Comparison of ENCODE assay signal across 14 cellular contexts in genomic region chr9:128895556-128895955, GRCh38. TPM values are rescaled to one million over a fixed set of nuclear protein-coding genes. Genes with fewer than 3 reads are reported as not detected.
DNase-seq lines count a peak whose midpoint lies in the region; ATAC-seq and TF ChIP-seq lines count a peak whose summit lies in the region.
"Had no signal": no experiment of that assay in that cellular context is flagged by ENCODE, and none has a peak within 500 bp of the region (broad histone marks: within the 10 kb centered on the region; RNA-seq: fewer than 3 reads in every experiment).

No MANE protein-coding gene starts in this region.

- no peak for DNase-seq in activated naive CD8-positive, alpha-beta T cell treated with anti-CD3 and anti-CD28 coated beads, Interleukin-2, amount 10 ng/mL, durations not matched to agents 7 days and 5 days
- DNase-seq in activated naive CD8-positive, alpha-beta T cell treated with anti-CD3 and anti-CD28 coated beads, Interleukin-2, amount 50 U/mL, for 24 hours, result no peak
- no peak for DNase-seq in activated CD8-positive, alpha-beta T cell treated with anti-CD3 and anti-CD28 coated beads for 36 hours
- DNase-seq in iris pigment epithelial cell (ENCODE audit: low read depth) (peak; percentile 43), vagina (ENCODE audit: extremely low spot score in 2 of 2) (no peak), body of pancreas (no peak), NCI-H82 treated with DMSO at 0.1 percent for 48 hours (lab: John Stamatoyannopoulos, UW; ENCODE audit: unreplicated experiment) (no peak)
- DNase-seq: hippocampal formation, midbrain, SK-N-SH had no signal

- H3K4me3 ChIP-seq in vagina, result no peak overlapping the region
- H3K4me3 ChIP-seq in body of pancreas, result no peak overlapping the region
- H3K4me3 ChIP-seq: cardiac muscle cell had no signal

- no peaks in the 10 kb centered on the region for H3K9me3 Mint-ChIP-seq in activated naive CD8-positive, alpha-beta T cell treated with anti-CD3 and anti-CD28 coated beads, Interleukin-2, amount 10 ng/mL, durations not matched to agents 7 days and 5 days
- no peaks in the 10 kb centered on the region for H3K9me3 Mint-ChIP-seq in activated naive CD8-positive, alpha-beta T cell treated with anti-CD3 and anti-CD28 coated beads, Interleukin-2, amount 50 U/mL, for 24 hours
- H3K9me3 Mint-ChIP-seq in activated CD8-positive, alpha-beta T cell treated with anti-CD3 and anti-CD28 coated beads for 36 hours, result no peaks in the 10 kb centered on the region
- H3K9me3 Mint-ChIP-seq: activated T-helper 2 cell treated with anti-CD3 and anti-CD28 coated beads, Interferon-gamma antibody, Interleukin-2, Interleukin-4, amounts not matched to agents 10 μg/mL and 5 μg/mL and 100 μg/mL, durations not matched to agents 14 hours and 24 hours and 36 hours had no signal

- intact Hi-C loops in activated CD8-positive, alpha-beta T cell treated with anti-CD3 and anti-CD28 coated beads for 36 hours (cut with micrococcal nuclease), result no loop called here
- intact Hi-C loops in vagina (cut with DNase I) (no loop called here), body of pancreas (cut with DNase I) (no loop called here)

- ATAC-seq in activated naive CD8-positive, alpha-beta T cell treated with anti-CD3 and anti-CD28 coated beads, Interleukin-2, amount 10 ng/mL, durations not matched to agents 7 days and 5 days (ENCODE audit: low read depth), result no peak
- no peak for ATAC-seq in activated naive CD8-positive, alpha-beta T cell treated with anti-CD3 and anti-CD28 coated beads, Interleukin-2, amount 50 U/mL, for 24 hours
- ATAC-seq in activated CD8-positive, alpha-beta T cell treated with anti-CD3 and anti-CD28 coated beads for 36 hours, result no peak
- no peak for ATAC-seq in body of pancreas
- no peak for ATAC-seq in HG03342 (IDR thresholded peaks at IDR 0.05; ENCODE audit: unreplicated experiment)

- H3K36me3 ChIP-seq in vagina (peaks cover 0 to 25% of the 10 kb centered on the region in 2 donors), body of pancreas (replicated peaks in 1 of 2; ENCODE audit: insufficient read depth in 1 of 2, low read depth in 2 of 2) (no peaks in the 10 kb centered on the region)

- peak overlapping the region; percentile 75 for H3K27ac Mint-ChIP-seq in activated naive CD8-positive, alpha-beta T cell treated with anti-CD3 and anti-CD28 coated beads, Interleukin-2, amount 10 ng/mL, durations not matched to agents 7 days and 5 days
- H3K27ac Mint-ChIP-seq in activated naive CD8-positive, alpha-beta T cell treated with anti-CD3 and anti-CD28 coated beads, Interleukin-2, amount 50 U/mL, for 24 hours, result no peak overlapping the region
- H3K27ac Mint-ChIP-seq in activated CD8-positive, alpha-beta T cell treated with anti-CD3 and anti-CD28 coated beads for 36 hours, result peak overlapping the region; percentile 36
- H3K27ac Mint-ChIP-seq: progenitor cell of endocrine pancreas had no signal

- WGBS in body of pancreas, 2 donors, result 75 to 84% methylated on average over 3 to 4 of the region's 4 CpGs

- H3K27me3 ChIP-seq in vagina (no peaks in the 10 kb centered on the region), body of pancreas (no peaks in the 10 kb centered on the region)
- H3K27me3 ChIP-seq: cardiac muscle cell had no signal

- peaks cover 18% of the 10 kb centered on the region for H3K36me3 Mint-ChIP-seq in activated naive CD8-positive, alpha-beta T cell treated with anti-CD3 and anti-CD28 coated beads, Interleukin-2, amount 10 ng/mL, durations not matched to agents 7 days and 5 days
- H3K36me3 Mint-ChIP-seq in activated naive CD8-positive, alpha-beta T cell treated with anti-CD3 and anti-CD28 coated beads, Interleukin-2, amount 50 U/mL, for 24 hours (ENCODE audit: low read depth), result peaks cover 17% of the 10 kb centered on the region
- peaks cover 21% of the 10 kb centered on the region for H3K36me3 Mint-ChIP-seq in activated CD8-positive, alpha-beta T cell treated with anti-CD3 and anti-CD28 coated beads for 36 hours (ENCODE audit: low read depth)

- H3K4me3 Mint-ChIP-seq in activated naive CD8-positive, alpha-beta T cell treated with anti-CD3 and anti-CD28 coated beads, Interleukin-2, amount 10 ng/mL, durations not matched to agents 7 days and 5 days, result no peak overlapping the region
- no peak overlapping the region for H3K4me3 Mint-ChIP-seq in activated naive CD8-positive, alpha-beta T cell treated with anti-CD3 and anti-CD28 coated beads, Interleukin-2, amount 50 U/mL, for 24 hours
- H3K4me3 Mint-ChIP-seq in activated CD8-positive, alpha-beta T cell treated with anti-CD3 and anti-CD28 coated beads for 36 hours, result no peak overlapping the region

- POLR2A ChIA-PET in activated naive CD8-positive, alpha-beta T cell treated with anti-CD3 and anti-CD28 coated beads, Interleukin-2, amount 10 ng/mL, durations not matched to agents 7 days and 5 days (lab: Charles Lee), result interaction anchor here (0.6 kb wide), 1 partner anchor 1101 kb away, joined by 3 read pairs; no protein-coding TSS in a partner anchor
- POLR2A ChIA-PET in activated CD8-positive, alpha-beta T cell treated with anti-CD3 and anti-CD28 coated beads for 36 hours (lab: Charles Lee), result interaction anchor here (1.3 kb wide), 1 partner anchor 14 kb away, joined by 6 read pairs; the partner anchor contains the start of gene KYAT1

- H3K9me3 ChIP-seq in vagina (no peaks in the 10 kb centered on the region), body of pancreas (no peaks in the 10 kb centered on the region)
- H3K9me3 ChIP-seq: SK-N-SH had no signal

- H3K4me1 ChIP-seq in vagina, result peaks cover 81% of the 10 kb centered on the region
- peaks cover 28% of the 10 kb centered on the region for H3K4me1 ChIP-seq in body of pancreas

- H3K27ac ChIP-seq in vagina (peak overlapping the region; percentile 8), body of pancreas (no peak overlapping the region)
- H3K27ac ChIP-seq: cardiac muscle cell had no signal

- TF ChIP-seq CTCF in activated CD8-positive, alpha-beta T cell treated with anti-CD3 and anti-CD28 coated beads for 36 hours (IDR thresholded peaks at IDR 0.05), result no peak
- TF ChIP-seq CTCF in vagina (IDR thresholded peaks at IDR 0.05) (no peak), body of pancreas (IDR thresholded peaks at IDR 0.05) (no peak)

- no peaks in the 10 kb centered on the region for H3K27me3 Mint-ChIP-seq in activated naive CD8-positive, alpha-beta T cell treated with anti-CD3 and anti-CD28 coated beads, Interleukin-2, amount 10 ng/mL, durations not matched to agents 7 days and 5 days
- H3K27me3 Mint-ChIP-seq in activated naive CD8-positive, alpha-beta T cell treated with anti-CD3 and anti-CD28 coated beads, Interleukin-2, amount 50 U/mL, for 24 hours, result no peaks in the 10 kb centered on the region
- no peaks in the 10 kb centered on the region for H3K27me3 Mint-ChIP-seq in activated CD8-positive, alpha-beta T cell treated with anti-CD3 and anti-CD28 coated beads for 36 hours
- H3K27me3 Mint-ChIP-seq: progenitor cell of endocrine pancreas had no signal

- CTCF ChIA-PET in activated CD8-positive, alpha-beta T cell treated with anti-CD3 and anti-CD28 coated beads for 36 hours (lab: Charles Lee), result interaction anchor here (1.1 kb wide), 2 partner anchors 13 to 33 kb away, joined by 3 read pairs; no protein-coding TSS in a partner anchor

- H3K4me1 Mint-ChIP-seq in activated naive CD8-positive, alpha-beta T cell treated with anti-CD3 and anti-CD28 coated beads, Interleukin-2, amount 10 ng/mL, durations not matched to agents 7 days and 5 days, result peaks cover 47% of the 10 kb centered on the region
- H3K4me1 Mint-ChIP-seq in activated naive CD8-positive, alpha-beta T cell treated with anti-CD3 and anti-CD28 coated beads, Interleukin-2, amount 50 U/mL, for 24 hours, result peaks cover 62% of the 10 kb centered on the region
- peaks cover 67% of the 10 kb centered on the region for H3K4me1 Mint-ChIP-seq in activated CD8-positive, alpha-beta T cell treated with anti-CD3 and anti-CD28 coated beads for 36 hours (ENCODE audit: low read depth)

- TF ChIP-seq POLR2A in vagina (IDR thresholded peaks at IDR 0.05), result no peak
- no peak for TF ChIP-seq POLR2A in body of pancreas (IDR thresholded peaks at IDR 0.05)

RNA-seq across cellular contexts. Expression of gene LRRC8A, which starts 13.6 kb away (rescaled TPM):
- total RNA-seq in activated naive CD8-positive, alpha-beta T cell treated with anti-CD3 and anti-CD28 coated beads, Interleukin-2, amount 10 ng/mL, durations not matched to agents 7 days and 5 days, result 10 to 100 TPM; 24.1 to 25.9 TPM
- 10 to 100 TPM; 15.1 to 16.2 TPM for total RNA-seq in activated CD8-positive, alpha-beta T cell treated with anti-CD3 and anti-CD28 coated beads for 36 hours
- 110 TPM for total RNA-seq in vagina
- 10 to 100 TPM; 21.0 to 23.7 TPM for total RNA-seq in body of pancreas

RNA-seq across cellular contexts. Expression of gene KYAT1, which starts 13.8 kb away (rescaled TPM):
- total RNA-seq in activated naive CD8-positive, alpha-beta T cell treated with anti-CD3 and anti-CD28 coated beads, Interleukin-2, amount 10 ng/mL, durations not matched to agents 7 days and 5 days, result 10 to 100 TPM; 14.9 to 16.3 TPM
- 10 to 100 TPM; 17.0 to 18.6 TPM for total RNA-seq in activated CD8-positive, alpha-beta T cell treated with anti-CD3 and anti-CD28 coated beads for 36 hours
- 11.0 TPM for total RNA-seq in vagina
- total RNA-seq in body of pancreas, result 1 to 10 TPM; 2.6 to 4.3 TPM

RNA-seq across cellular contexts. Expression of gene PHYHD1, which starts 25.2 kb away (rescaled TPM):
- total RNA-seq in activated naive CD8-positive, alpha-beta T cell treated with anti-CD3 and anti-CD28 coated beads, Interleukin-2, amount 10 ng/mL, durations not matched to agents 7 days and 5 days, result 1 to 10 TPM; 1.4 to 1.6 TPM
- 1 to 10 TPM in 1 of 2 experiments, under 1 TPM in 1; 0.61 to 1.5 TPM for total RNA-seq in activated CD8-positive, alpha-beta T cell treated with anti-CD3 and anti-CD28 coated beads for 36 hours
- total RNA-seq in vagina (23.6 TPM), body of pancreas (10 to 100 TPM; 48.8 to 65.3 TPM)

RNA-seq across cellular contexts. Expression of gene DOLK, which starts 51.8 kb away (rescaled TPM):
- total RNA-seq in activated naive CD8-positive, alpha-beta T cell treated with anti-CD3 and anti-CD28 coated beads, Interleukin-2, amount 10 ng/mL, durations not matched to agents 7 days and 5 days, result 1 to 10 TPM; 9.4 to 9.5 TPM
- 1 to 10 TPM; 5.7 TPM for total RNA-seq in activated CD8-positive, alpha-beta T cell treated with anti-CD3 and anti-CD28 coated beads for 36 hours
- 8.1 TPM for total RNA-seq in vagina
- total RNA-seq in body of pancreas, result 10 to 100 TPM in 1 of 2 donors, 1 to 10 TPM in 1; 8.0 to 12.2 TPM

RNA-seq across cellular contexts. Expression of gene NUP188, which starts 51.9 kb away (rescaled TPM):
- total RNA-seq in activated naive CD8-positive, alpha-beta T cell treated with anti-CD3 and anti-CD28 coated beads, Interleukin-2, amount 10 ng/mL, durations not matched to agents 7 days and 5 days, result 10 to 100 TPM; 64.2 to 65.3 TPM
- 100 to 1,000 TPM in 1 of 2 experiments, 10 to 100 TPM in 1; 96.2 to 110 TPM for total RNA-seq in activated CD8-positive, alpha-beta T cell treated with anti-CD3 and anti-CD28 coated beads for 36 hours
- total RNA-seq in vagina (69.0 TPM), body of pancreas (10 to 100 TPM; 15.2 to 18.9 TPM)
